Comparison of ENCODE assay signal across 24 cellular contexts in the genomic region with DNA sequence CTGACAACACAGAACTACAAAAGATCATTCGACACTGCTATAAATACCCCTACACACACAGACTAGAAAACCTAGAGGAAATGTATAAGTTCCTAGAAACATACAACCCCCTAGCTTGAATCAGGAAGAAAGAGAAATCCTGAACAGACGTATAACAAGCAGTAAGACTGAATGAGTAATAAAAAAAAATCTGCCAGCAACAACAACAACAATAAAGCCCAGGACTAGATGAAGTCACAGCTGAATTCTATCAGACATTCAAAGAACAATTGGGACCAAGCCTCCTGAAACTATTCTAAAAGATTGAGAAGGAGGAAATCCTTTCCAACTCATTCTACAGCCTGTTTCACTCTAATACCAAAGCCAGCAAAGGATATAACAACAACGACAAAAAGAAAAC.
DNase-seq lines count a peak whose midpoint lies in the region; TF ChIP-seq lines count a peak whose summit lies in the region.
"Had no signal": no experiment of that assay in that cellular context is flagged by ENCODE, and none has a peak within 500 bp of the region (broad histone marks: within the 10 kb centered on the region; RNA-seq: fewer than 3 reads in every experiment).

No MANE protein-coding gene starts in this region.

- TF ChIP-seq CTCF in endothelial cell (IDR thresholded peaks at IDR 0.05; ENCODE audit: unreplicated experiment) (no peak), fibroblast of pulmonary artery (IDR thresholded peaks at IDR 0.05; ENCODE audit: low read length, missing control alignments) (no peak)

- H3K27me3 Mint-ChIP-seq in endothelial cell (ENCODE audit: unreplicated experiment), result peaks cover 2% of the 10 kb centered on the region
- H3K27me3 Mint-ChIP-seq: CD4-positive, CD25-positive, alpha-beta regulatory T cell had no signal

- intact Hi-C loops in posterior vena cava (cut with DNase I), result no loop called here

- no peaks in the 10 kb centered on the region for H3K36me3 Mint-ChIP-seq in endothelial cell (ENCODE audit: low read depth, unreplicated experiment)
- H3K36me3 Mint-ChIP-seq: CD14-positive monocyte; CD4-positive, alpha-beta memory T cell; CD4-positive, CD25-positive, alpha-beta regulatory T cell; CD8-positive, alpha-beta memory T cell had no signal

- DNase-seq in endothelial cell (ENCODE audit: low spot score) (no peak), fibroblast of pulmonary artery (ENCODE audit: low read depth) (peak; percentile 58), pulmonary artery endothelial cell (ENCODE audit: low read depth, low spot score) (peak; percentile 26), NOMO-1 (lab: John Stamatoyannopoulos, UW; ENCODE audit: unreplicated experiment in 2 of 2) (no peak), posterior vena cava (ENCODE audit: low spot score) (no peak)
- DNase-seq in stimulated activated CD8-positive, alpha-beta memory T cell treated with anti-CD3 and anti-CD28 coated beads, Interleukin-4, amount 100 ng/mL, for 48 hours, result no peak
- DNase-seq: 8988T; ACHN; BE2C; C1 segment of cervical spinal cord; CD4-positive, alpha-beta memory T cell; CD4-positive, CD25-positive, alpha-beta regulatory T cell; CD8-positive, alpha-beta memory T cell; COR-L47; DMS 273 treated with DMSO at 0.1 percent for 48 hours; DMS153; DMS53; DMS79; DND-41; EL; GDM1 had no signal

- no peaks in the 10 kb centered on the region for H3K9me3 Mint-ChIP-seq in endothelial cell (ENCODE audit: unreplicated experiment)

- H3K27ac Mint-ChIP-seq in endothelial cell (ENCODE audit: unreplicated experiment), result peak overlapping the region; percentile 1
- H3K27ac Mint-ChIP-seq: CD14-positive monocyte; CD4-positive, alpha-beta memory T cell; CD4-positive, CD25-positive, alpha-beta regulatory T cell; CD8-positive, alpha-beta memory T cell had no signal

- no peak overlapping the region for H3K4me3 ChIP-seq in fibroblast of pulmonary artery (replicated peaks; ENCODE audit: low read depth, low read length)
- H3K4me3 ChIP-seq: BLaER1, GM12878 had no signal

- peaks cover 8% of the 10 kb centered on the region for H3K4me1 Mint-ChIP-seq in endothelial cell (ENCODE audit: unreplicated experiment)
- H3K4me1 Mint-ChIP-seq: CD14-positive monocyte; CD4-positive, alpha-beta memory T cell; CD4-positive, CD25-positive, alpha-beta regulatory T cell; CD8-positive, alpha-beta memory T cell had no signal

- no peak overlapping the region for H3K4me3 Mint-ChIP-seq in endothelial cell (ENCODE audit: unreplicated experiment)
- H3K4me3 Mint-ChIP-seq: CD14-positive monocyte; CD4-positive, alpha-beta memory T cell; CD4-positive, CD25-positive, alpha-beta regulatory T cell; CD8-positive, alpha-beta memory T cell had no signal

Comparison
In these comparisons a context has a peak if more than half of its experiments do, and no peak if none do; other contexts are left out.
1. DNase-seq: peak in fibroblast of pulmonary artery (single experiment) and pulmonary artery endothelial cell (single experiment); none in endothelial cell (single experiment), NOMO-1 (0 of 2), stimulated activated CD8-positive, alpha-beta memory T cell treated with anti-CD3 and anti-CD28 coated beads, Interleukin-4, amount 100 ng/mL, for 48 hours (single experiment) and posterior vena cava (single experiment).